In genomic region chr5:138805096-138805495, GRCh38 we compare ENCODE assay signal across 31 cellular contexts.
"Had no signal": no experiment of that assay in that cellular context is flagged by ENCODE, and none has a peak within 500 bp of the region (broad histone marks: within the 10 kb centered on the region; RNA-seq: fewer than 3 reads in every experiment).

No MANE protein-coding gene starts in this region.

- FAIRE-seq: endometrium, kidney had no signal

- H3K27me3 ChIP-seq: cardiac muscle cell, colonic mucosa, gastroesophageal sphincter, neural progenitor cell, tibial nerve had no signal

- H3K9me3 Mint-ChIP-seq: T-helper 2 cell treated with Interferon-gamma antibody and Interleukin-4, amounts not matched to agents 5 μg/mL and 100 μg/mL, for 36 hours had no signal

- H3K9ac ChIP-seq: neural progenitor cell, parathyroid adenoma had no signal

- H3K4me1 ChIP-seq: colonic mucosa had no signal

- H3K27me3 Mint-ChIP-seq: stimulated activated naive B cell treated with anti-CD40 and anti-IgM and Interleukin-4, amounts not matched to agents 10 μg/mL and 1 μg/mL and 100 μg/mL, for 72 hours had no signal

- H3K9me3 ChIP-seq: colonic mucosa, lower lobe of right lung had no signal

- H2AFZ ChIP-seq: neural progenitor cell, parathyroid adenoma had no signal

- ATAC-seq: activated T-cell treated with anti-CD3 and anti-CD28 coated beads, Interleukin-2, amount 50 U/mL, for 72 hours; gastroesophageal sphincter; lower lobe of right lung; natural killer cell; psoas muscle; stimulated activated naive B cell treated with anti-CD40 and anti-IgM and Interleukin-4, amounts not matched to agents 10 μg/mL and 1 μg/mL and 100 μg/mL, for 72 hours had no signal

- H3K4me3 ChIP-seq: cardiac muscle cell, colonic mucosa, gastroesophageal sphincter, lower lobe of right lung, neural progenitor cell, psoas muscle, smooth muscle cell, tibial nerve had no signal

- H3K4me2 ChIP-seq: neural progenitor cell, smooth muscle cell had no signal

- H3K4me3 Mint-ChIP-seq: activated naive CD8-positive, alpha-beta T cell; activated T-cell treated with anti-CD3 and anti-CD28 coated beads, Interleukin-2, amount 50 U/mL, for 72 hours; brain; natural killer cell; neural progenitor cell; stimulated activated naive B cell treated with anti-CD40 and anti-IgM and Interleukin-4, amounts not matched to agents 10 μg/mL and 1 μg/mL and 100 μg/mL, for 72 hours; T-helper 2 cell treated with Interferon-gamma antibody and Interleukin-4, amounts not matched to agents 5 μg/mL and 100 μg/mL, for 36 hours had no signal

- H3K27ac Mint-ChIP-seq: activated naive CD8-positive, alpha-beta T cell; activated T-cell treated with anti-CD3 and anti-CD28 coated beads, Interleukin-2, amount 50 U/mL, for 72 hours; brain; natural killer cell; neural progenitor cell; stimulated activated naive B cell treated with anti-CD40 and anti-IgM and Interleukin-4, amounts not matched to agents 10 μg/mL and 1 μg/mL and 100 μg/mL, for 72 hours; T-helper 2 cell treated with Interferon-gamma antibody and Interleukin-4, amounts not matched to agents 5 μg/mL and 100 μg/mL, for 36 hours had no signal

- H3K27ac ChIP-seq: cardiac muscle cell, colonic mucosa, gastroesophageal sphincter, lower lobe of right lung, neural progenitor cell, parathyroid adenoma, psoas muscle, tibial nerve had no signal

- DNase-seq: activated CD4-positive, alpha-beta T cell treated with anti-CD3 and anti-CD28 coated beads for 4 hours; activated CD4-positive, alpha-beta T cell treated with anti-CD3 and anti-CD28 coated beads, Interleukin-2, amount 50 U/mL, for 4 hours; activated CD4-positive, CD25-positive, alpha-beta regulatory T cell; activated effector memory CD4-positive, alpha-beta T cell treated with Interleukin-2 at 50 U/mL for 16 hours; activated naive CD4-positive, alpha-beta T cell treated with Interleukin-2 at 50 U/mL for 16 hours; activated T-cell treated with anti-CD3 and anti-CD28 coated beads for 4 hours; activated T-cell treated with anti-CD3 and anti-CD28 coated beads, Interleukin-2, amount 50 U/mL, for 72 hours; aorta; cerebellar nuclear complex; colonic mucosa; effector CD8-positive, alpha-beta T cell; hippocampal formation; kidney; lower lobe of right lung; mesendoderm; natural killer cell; occipital lobe; psoas muscle; stimulated activated CD4-positive, alpha-beta T cell treated with anti-CD3 and anti-CD28 coated beads, Interleukin-2, amount 100 ng/mL, for 24 hours; stimulated activated naive B cell treated with anti-CD40 and anti-IgM and Interleukin-4, amounts not matched to agents 10 μg/mL and 1 μg/mL and 100 μg/mL, for 72 hours; T-helper 1 cell had no signal

- H3K4me1 Mint-ChIP-seq: neural progenitor cell had no signal

- H3K36me3 ChIP-seq: colonic mucosa had no signal

- H3K36me3 Mint-ChIP-seq: natural killer cell had no signal
